In genomic region chr11:44536779-44537516, GRCh38 we compare ENCODE assay signal across 26 cellular contexts.
"Had no signal": no experiment of that assay in that cellular context is flagged by ENCODE, and none has a peak within 500 bp of the region (broad histone marks: within the 10 kb centered on the region; RNA-seq: fewer than 3 reads in every experiment).

No MANE protein-coding gene starts in this region.

- H3K27me3 ChIP-seq: heart left ventricle, ovary, right lobe of liver had no signal

- DNase-seq: central memory CD4-positive, alpha-beta T cell; effector memory CD8-positive, alpha-beta T cell; foreskin fibroblast; left colon; left ventricle myocardium inferior; lower lobe of right lung; natural killer cell; nucleus accumbens; ovary; retina; right lobe of liver; stimulated activated CD4-positive, alpha-beta T cell treated with anti-CD3 and anti-CD28 coated beads, Interleukin-12 subunit alpha, Interleukin-12 subunit beta, amount 100 ng/mL, for 4 hours; stimulated activated CD4-positive, alpha-beta T cell treated with anti-CD3 and anti-CD28 coated beads, Interleukin-1b, Interleukin-23, amount 100 ng/mL, for 48 hours; stimulated activated CD4-positive, alpha-beta T cell treated with anti-CD3 and anti-CD28 coated beads, Interleukin-4, amount 100 ng/mL, for 1 hour; stimulated activated naive CD4-positive, alpha-beta T cell treated with Interleukin-2 at 50 U/mL for 16 hours; stomach; tibial artery had no signal

- H3K4me3 ChIP-seq: gastroesophageal sphincter, heart left ventricle, hepatocyte, left ventricle myocardium inferior, lower lobe of right lung, ovary, right lobe of liver, smooth muscle cell, stomach, tibial artery had no signal

- H3K9me3 ChIP-seq: gastroesophageal sphincter, heart left ventricle, left ventricle myocardium inferior, lower lobe of right lung, ovary, right lobe of liver, stomach, tibial artery had no signal

- H3K27ac Mint-ChIP-seq: dendritic cell treated with granulocyte-macrophage colony-stimulating factor and Interleukin-4, amounts not matched to agents 40 ng/mL and 50 ng/mL, for 4 days; effector memory CD8-positive, alpha-beta T cell; memory B cell; natural killer cell; stimulated activated effector memory CD8-positive, alpha-beta T cell treated with anti-CD3 and anti-CD28 coated beads, Interleukin-12 subunit alpha, Interleukin-12 subunit beta, amount 100 ng/mL, for 72 hours; type B pancreatic cell had no signal

- H2AFZ ChIP-seq: hepatocyte had no signal

- H3K4me2 ChIP-seq: hepatocyte, smooth muscle cell had no signal

- ATAC-seq: effector memory CD8-positive, alpha-beta T cell; gastroesophageal sphincter; left colon; lower lobe of right lung; natural killer cell; right lobe of liver; stimulated activated effector memory CD8-positive, alpha-beta T cell treated with anti-CD3 and anti-CD28 coated beads, Interleukin-12 subunit alpha, Interleukin-12 subunit beta, amount 100 ng/mL, for 72 hours had no signal

- H3K36me3 Mint-ChIP-seq: natural killer cell; stimulated activated effector memory CD8-positive, alpha-beta T cell treated with anti-CD3 and anti-CD28 coated beads, Interleukin-12 subunit alpha, Interleukin-12 subunit beta, amount 100 ng/mL, for 72 hours; type B pancreatic cell had no signal

- H3K79me2 ChIP-seq: hepatocyte had no signal

- H3K9me3 Mint-ChIP-seq: dendritic cell treated with granulocyte-macrophage colony-stimulating factor and Interleukin-4, amounts not matched to agents 40 ng/mL and 50 ng/mL, for 4 days; effector memory CD8-positive, alpha-beta T cell; natural killer cell; neural crest cell; stimulated activated effector memory CD8-positive, alpha-beta T cell treated with anti-CD3 and anti-CD28 coated beads, Interleukin-12 subunit alpha, Interleukin-12 subunit beta, amount 100 ng/mL, for 72 hours; type B pancreatic cell had no signal

- H3K4me1 Mint-ChIP-seq: natural killer cell; stimulated activated effector memory CD8-positive, alpha-beta T cell treated with anti-CD3 and anti-CD28 coated beads, Interleukin-12 subunit alpha, Interleukin-12 subunit beta, amount 100 ng/mL, for 72 hours had no signal

- H3K27ac ChIP-seq: gastroesophageal sphincter, heart left ventricle, hepatocyte, left ventricle myocardium inferior, lower lobe of right lung, ovary, right lobe of liver, stomach, tibial artery had no signal

- H3K36me3 ChIP-seq: gastroesophageal sphincter, heart left ventricle, left ventricle myocardium inferior, lower lobe of right lung, ovary, right lobe of liver, stomach, tibial artery had no signal

- H3K4me1 ChIP-seq: right lobe of liver had no signal

- H3K4me3 Mint-ChIP-seq: dendritic cell treated with granulocyte-macrophage colony-stimulating factor and Interleukin-4, amounts not matched to agents 40 ng/mL and 50 ng/mL, for 4 days; effector memory CD8-positive, alpha-beta T cell; memory B cell; natural killer cell; neural crest cell; stimulated activated effector memory CD8-positive, alpha-beta T cell treated with anti-CD3 and anti-CD28 coated beads, Interleukin-12 subunit alpha, Interleukin-12 subunit beta, amount 100 ng/mL, for 72 hours; type B pancreatic cell had no signal
